ENCODE assay signal across 27 cellular contexts in genomic region chr7:2726316-2727018, GRCh38. TPM values are rescaled to one million over a fixed set of nuclear protein-coding genes. Genes with fewer than 3 reads are reported as not detected.
DNase-seq lines count a peak whose midpoint lies in the region; ATAC-seq and TF ChIP-seq lines count a peak whose summit lies in the region.
"Had no signal": no experiment of that assay in that cellular context is flagged by ENCODE, and none has a peak within 500 bp of the region (broad histone marks: within the 10 kb centered on the region; RNA-seq: fewer than 3 reads in every experiment).

No MANE protein-coding gene starts in this region.

- H3K27me3 ChIP-seq in RWPE2 (ENCODE audit: insufficient read depth, poor library complexity, severe bottlenecking) (no peaks in the 10 kb centered on the region), lower lobe of right lung (ENCODE audit: low read depth) (no peaks in the 10 kb centered on the region)
- H3K27me3 ChIP-seq: hepatocyte, neutrophil had no signal

- H3K36me3 ChIP-seq in RWPE2 (ENCODE audit: low read depth) (peaks cover 30% of the 10 kb centered on the region), lower lobe of right lung (peaks cover 36% of the 10 kb centered on the region)

- no peak overlapping the region for H3K4me3 Mint-ChIP-seq in activated naive CD4-positive, alpha-beta T cell treated with anti-CD3 and anti-CD28 coated beads, Interleukin-2, amount 50 U/mL, for 24 hours
- no peak overlapping the region for H3K4me3 Mint-ChIP-seq in stimulated activated naive B cell treated with anti-CD40 and anti-IgM and Interleukin-4, amounts not matched to agents 10 μg/mL and 1 μg/mL and 100 μg/mL, for 72 hours
- H3K4me3 Mint-ChIP-seq: activated CD4-positive, alpha-beta T cell treated with anti-CD3 and anti-CD28 coated beads, Interleukin-2, amount 10 ng/mL, durations not matched to agents 24 days and 14 days; activated naive CD4-positive, alpha-beta T cell treated with anti-CD3 and anti-CD28 coated beads, Interleukin-2, amount 10 ng/mL, durations not matched to agents 7 days and 5 days; immature natural killer cell had no signal

- H3K27me3 Mint-ChIP-seq in activated naive CD4-positive, alpha-beta T cell treated with anti-CD3 and anti-CD28 coated beads, Interleukin-2, amount 50 U/mL, for 24 hours: no peaks in the 10 kb centered on the region
- no peaks in the 10 kb centered on the region for H3K27me3 Mint-ChIP-seq in stimulated activated naive B cell treated with anti-CD40 and anti-IgM and Interleukin-4, amounts not matched to agents 10 μg/mL and 1 μg/mL and 100 μg/mL, for 72 hours
- H3K27me3 Mint-ChIP-seq: activated CD4-positive, alpha-beta T cell treated with anti-CD3 and anti-CD28 coated beads, Interleukin-2, amount 10 ng/mL, durations not matched to agents 24 days and 14 days; activated naive CD4-positive, alpha-beta T cell treated with anti-CD3 and anti-CD28 coated beads, Interleukin-2, amount 10 ng/mL, durations not matched to agents 7 days and 5 days had no signal

- TF ChIP-seq CTCF in RWPE2 (IDR thresholded peaks at IDR 0.05; ENCODE audit: poor library complexity, severe bottlenecking) (no peak), lower lobe of right lung (IDR thresholded peaks at IDR 0.05) (no peak)

- no peaks in the 10 kb centered on the region for H3K9me3 Mint-ChIP-seq in activated naive CD4-positive, alpha-beta T cell treated with anti-CD3 and anti-CD28 coated beads, Interleukin-2, amount 50 U/mL, for 24 hours
- no peaks in the 10 kb centered on the region for H3K9me3 Mint-ChIP-seq in stimulated activated naive B cell treated with anti-CD40 and anti-IgM and Interleukin-4, amounts not matched to agents 10 μg/mL and 1 μg/mL and 100 μg/mL, for 72 hours
- H3K9me3 Mint-ChIP-seq: activated CD4-positive, alpha-beta T cell treated with anti-CD3 and anti-CD28 coated beads, Interleukin-2, amount 10 ng/mL, durations not matched to agents 24 days and 14 days; activated naive CD4-positive, alpha-beta T cell treated with anti-CD3 and anti-CD28 coated beads, Interleukin-2, amount 10 ng/mL, durations not matched to agents 7 days and 5 days; immature natural killer cell had no signal

- peak overlapping the region; percentile 23 for H3K27ac Mint-ChIP-seq in activated naive CD4-positive, alpha-beta T cell treated with anti-CD3 and anti-CD28 coated beads, Interleukin-2, amount 50 U/mL, for 24 hours
- H3K27ac Mint-ChIP-seq in stimulated activated naive B cell treated with anti-CD40 and anti-IgM and Interleukin-4, amounts not matched to agents 10 μg/mL and 1 μg/mL and 100 μg/mL, for 72 hours: peak overlapping the region; percentile 31
- H3K27ac Mint-ChIP-seq: activated CD4-positive, alpha-beta T cell treated with anti-CD3 and anti-CD28 coated beads, Interleukin-2, amount 10 ng/mL, durations not matched to agents 24 days and 14 days; activated naive CD4-positive, alpha-beta T cell treated with anti-CD3 and anti-CD28 coated beads, Interleukin-2, amount 10 ng/mL, durations not matched to agents 7 days and 5 days; immature natural killer cell had no signal

- ATAC-seq in RWPE2 (ENCODE audit: low read depth) (no peak), lower lobe of right lung (no peak)
- no peak for ATAC-seq in stimulated activated naive B cell treated with anti-CD40 and anti-IgM and Interleukin-4, amounts not matched to agents 10 μg/mL and 1 μg/mL and 100 μg/mL, for 72 hours (replicated peaks)

- intact Hi-C loops in lower lobe of right lung (cut with DNase I): no loop called here

- H3K36me3 Mint-ChIP-seq in activated naive CD4-positive, alpha-beta T cell treated with anti-CD3 and anti-CD28 coated beads, Interleukin-2, amount 50 U/mL, for 24 hours: peaks cover 7% of the 10 kb centered on the region
- H3K36me3 Mint-ChIP-seq in stimulated activated naive B cell treated with anti-CD40 and anti-IgM and Interleukin-4, amounts not matched to agents 10 μg/mL and 1 μg/mL and 100 μg/mL, for 72 hours: peaks cover 40 to 59% of the 10 kb centered on the region in 2 donors

- H3K27ac ChIP-seq in RWPE2 (ENCODE audit: poor library complexity, severe bottlenecking) (no peak overlapping the region), lower lobe of right lung (no peak overlapping the region)
- H3K27ac ChIP-seq: C4-2B, hepatocyte, neutrophil had no signal

- H3K4me3 ChIP-seq in RWPE2 (ENCODE audit: severe bottlenecking) (no peak overlapping the region), lower lobe of right lung (no peak overlapping the region)
- H3K4me3 ChIP-seq: hepatocyte, lung had no signal

- no peaks in the 10 kb centered on the region for H3K4me1 Mint-ChIP-seq in activated naive CD4-positive, alpha-beta T cell treated with anti-CD3 and anti-CD28 coated beads, Interleukin-2, amount 50 U/mL, for 24 hours
- peaks cover 16 to 33% of the 10 kb centered on the region in 2 donors for H3K4me1 Mint-ChIP-seq in stimulated activated naive B cell treated with anti-CD40 and anti-IgM and Interleukin-4, amounts not matched to agents 10 μg/mL and 1 μg/mL and 100 μg/mL, for 72 hours
- H3K4me1 Mint-ChIP-seq: immature natural killer cell had no signal

- no peaks in the 10 kb centered on the region for H3K4me1 ChIP-seq in RWPE2 (ENCODE audit: insufficient read depth, poor library complexity, severe bottlenecking)
- peaks cover 26% of the 10 kb centered on the region for H3K4me1 ChIP-seq in lower lobe of right lung

- no peak for DNase-seq in activated naive CD4-positive, alpha-beta T cell treated with Interleukin-2 at 50 U/mL for 16 hours
- DNase-seq in RWPE2 (ENCODE audit: low spot score): peak; percentile 57
- DNase-seq in lower lobe of right lung: peak; percentile 22
- DNase-seq in stimulated activated naive B cell treated with anti-CD40 and anti-IgM and Interleukin-4, amounts not matched to agents 10 μg/mL and 1 μg/mL and 100 μg/mL, for 72 hours: no peak
- DNase-seq in Ammon's horn (ENCODE audit: low spot score): no peak
- DNase-seq in inferior parietal cortex (ENCODE audit: extremely low spot score): no peak
- no peak for DNase-seq in foreskin melanocyte
- DNase-seq: ACHN; activated CD4-positive, alpha-beta T cell treated with anti-CD3 and anti-CD28 coated beads, Interleukin-2, amount 10 ng/mL, durations not matched to agents 24 days and 14 days; activated naive CD4-positive, alpha-beta T cell treated with anti-CD3 and anti-CD28 coated beads, Interleukin-2, amount 10 ng/mL, durations not matched to agents 7 days and 5 days; activated T-cell treated with anti-CD3 and anti-CD28 coated beads for 4 hours; cerebellar nuclear complex; foreskin fibroblast; GOT3; immature natural killer cell; NCI-H1048; NCI-H2029; NCI-H226; SIG-M5; stimulated activated CD4-positive, alpha-beta T cell treated with anti-CD3 and anti-CD28 coated beads, Interleukin-15, amount 100 ng/mL, for 24 hours; substantia nigra had no signal

- no peaks in the 10 kb centered on the region for H3K9me3 ChIP-seq in RWPE2 (ENCODE audit: severe bottlenecking)
- H3K9me3 ChIP-seq in lower lobe of right lung: no peaks in the 10 kb centered on the region
- H3K9me3 ChIP-seq: neutrophil had no signal

RNA-seq across cellular contexts. Expression of gene AMZ1, which starts 38.5 kb away (rescaled TPM):
- total RNA-seq in lower lobe of right lung: 0.47 TPM
- total RNA-seq: activated CD4-positive, alpha-beta T cell treated with anti-CD3 and anti-CD28 coated beads, Interleukin-2, amount 10 ng/mL, durations not matched to agents 24 days and 14 days; hepatocyte; LHCN-M2 had no signal

Comparison
In these comparisons a context has a peak if more than half of its experiments do, and no peak if none do; other contexts are left out.
1. DNase-seq: peak in RWPE2 (single experiment) and lower lobe of right lung (single experiment); none in activated naive CD4-positive, alpha-beta T cell treated with Interleukin-2 at 50 U/mL for 16 hours (single experiment), stimulated activated naive B cell treated with anti-CD40 and anti-IgM and Interleukin-4, amounts not matched to agents 10 μg/mL and 1 μg/mL and 100 μg/mL, for 72 hours (single experiment), Ammon's horn (single experiment), inferior parietal cortex (single experiment) and foreskin melanocyte (single experiment).